ENCODE assay signal across 14 cellular contexts in the genomic region with DNA sequence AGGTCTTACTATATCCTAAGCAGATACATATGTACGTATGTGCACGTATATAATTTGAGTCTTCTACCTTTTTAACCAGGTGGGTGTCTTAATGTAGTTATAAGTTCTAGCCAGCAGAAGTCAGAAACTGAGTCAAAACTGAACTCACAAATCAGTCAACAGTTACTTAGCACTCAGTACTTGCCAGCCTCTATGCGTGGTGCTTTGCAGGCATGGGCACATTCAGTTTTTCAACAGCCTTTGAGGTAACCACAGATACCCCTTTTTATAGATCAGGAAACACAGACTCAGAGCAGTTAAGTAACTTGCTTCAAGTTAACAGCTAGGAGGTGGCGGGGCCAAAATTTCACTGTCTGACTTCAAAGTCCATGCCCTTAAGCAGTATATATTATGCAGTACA.
DNase-seq lines count a peak whose midpoint lies in the region; ATAC-seq and TF ChIP-seq lines count a peak whose summit lies in the region.
"Had no signal": no experiment of that assay in that cellular context is flagged by ENCODE, and none has a peak within 500 bp of the region (broad histone marks: within the 10 kb centered on the region; RNA-seq: fewer than 3 reads in every experiment).

No MANE protein-coding gene starts in this region.

- no peaks in the 10 kb centered on the region for H3K9me3 ChIP-seq in effector memory CD4-positive, alpha-beta T cell (ENCODE audit: control insufficient read depth, low read length)
- H3K9me3 ChIP-seq: A549, upper lobe of right lung had no signal

- peak; percentile 8 for DNase-seq in activated CD4-positive, alpha-beta T cell treated with anti-CD3 and anti-CD28 coated beads, Interleukin-2, amount 10 ng/mL, durations not matched to agents 7 days and 5 days
- DNase-seq in activated CD4-positive, alpha-beta T cell treated with anti-CD3 and anti-CD28 coated beads for 4 hours = no peak
- DNase-seq in effector memory CD4-positive, alpha-beta T cell = no peak
- no peak for DNase-seq in nephron progenitor cell
- DNase-seq in SIG-M5 treated with dmso at 0.1 percent for 504 hours (lab: John Stamatoyannopoulos, UW; ENCODE audit: unreplicated experiment) = no peak
- DNase-seq: effector CD4-positive, alpha-beta T cell; mesendoderm; NCI-H1930; NK-92 treated with Interleukin-12 subunit alpha and Interleukin-12 subunit beta, amount 100 ng/mL, for 24 hours; upper lobe of right lung had no signal

- H3K9me3 Mint-ChIP-seq in activated CD4-positive, alpha-beta T cell treated with anti-CD3 and anti-CD28 coated beads, Interleukin-2, amount 10 ng/mL, durations not matched to agents 7 days and 5 days = peaks cover 3% of the 10 kb centered on the region
- H3K9me3 Mint-ChIP-seq in activated T-helper 17 cell treated with anti-CD3 and anti-CD28 coated beads, Interleukin-2, amount 50 U/mL, for 72 hours = peaks cover 8% of the 10 kb centered on the region
- no peaks in the 10 kb centered on the region for H3K9me3 Mint-ChIP-seq in nephron progenitor cell

- no peak overlapping the region for H3K4me3 ChIP-seq in effector memory CD4-positive, alpha-beta T cell (ENCODE audit: insufficient read depth, low read depth, low read length, poor library complexity, severe bottlenecking)
- H3K4me3 ChIP-seq: A549, upper lobe of right lung had no signal

- CTCF ChIA-PET in activated CD4-positive, alpha-beta T cell treated with anti-CD3 and anti-CD28 coated beads, Interleukin-2, amount 10 ng/mL, durations not matched to agents 7 days and 5 days (lab: Charles Lee) = interaction anchor here (2.2 kb wide), 1 partner anchor 9 kb away, joined by 7 read pairs; no protein-coding TSS in a partner anchor

- no peak overlapping the region for H3K27ac ChIP-seq in effector memory CD4-positive, alpha-beta T cell (ENCODE audit: insufficient read depth, low read length, poor library complexity, severe bottlenecking)
- H3K27ac ChIP-seq: A549, upper lobe of right lung had no signal

- H3K4me1 ChIP-seq in effector memory CD4-positive, alpha-beta T cell (ENCODE audit: control insufficient read depth, insufficient read depth, low read length, poor library complexity, severe bottlenecking) = no peaks in the 10 kb centered on the region
- H3K4me1 ChIP-seq: A549, upper lobe of right lung had no signal

- no peaks in the 10 kb centered on the region for H3K27me3 Mint-ChIP-seq in activated CD4-positive, alpha-beta T cell treated with anti-CD3 and anti-CD28 coated beads, Interleukin-2, amount 10 ng/mL, durations not matched to agents 7 days and 5 days
- peaks cover 4% of the 10 kb centered on the region for H3K27me3 Mint-ChIP-seq in activated T-helper 17 cell treated with anti-CD3 and anti-CD28 coated beads, Interleukin-2, amount 50 U/mL, for 72 hours
- H3K27me3 Mint-ChIP-seq in nephron progenitor cell (ENCODE audit: low read depth, poor library complexity) = no peaks in the 10 kb centered on the region

- no peaks in the 10 kb centered on the region for H3K36me3 Mint-ChIP-seq in activated CD4-positive, alpha-beta T cell treated with anti-CD3 and anti-CD28 coated beads, Interleukin-2, amount 10 ng/mL, durations not matched to agents 7 days and 5 days (ENCODE audit: low read depth)
- H3K36me3 Mint-ChIP-seq in activated T-helper 17 cell treated with anti-CD3 and anti-CD28 coated beads, Interleukin-2, amount 50 U/mL, for 72 hours (ENCODE audit: low read depth) = no peaks in the 10 kb centered on the region
- no peaks in the 10 kb centered on the region for H3K36me3 Mint-ChIP-seq in nephron progenitor cell (ENCODE audit: low read depth)

- POLR2A ChIA-PET in activated CD4-positive, alpha-beta T cell treated with anti-CD3 and anti-CD28 coated beads, Interleukin-2, amount 10 ng/mL, durations not matched to agents 7 days and 5 days (lab: Charles Lee) = no interaction called here

- TF ChIP-seq CTCF in nephron progenitor cell (IDR thresholded peaks at IDR 0.05) = no peak

- peaks cover 30% of the 10 kb centered on the region for H3K4me1 Mint-ChIP-seq in activated CD4-positive, alpha-beta T cell treated with anti-CD3 and anti-CD28 coated beads, Interleukin-2, amount 10 ng/mL, durations not matched to agents 7 days and 5 days
- peaks cover 4% of the 10 kb centered on the region for H3K4me1 Mint-ChIP-seq in activated T-helper 17 cell treated with anti-CD3 and anti-CD28 coated beads, Interleukin-2, amount 50 U/mL, for 72 hours
- H3K4me1 Mint-ChIP-seq in nephron progenitor cell = peaks cover 5% of the 10 kb centered on the region

- ATAC-seq in GM19463 (IDR thresholded peaks at IDR 0.05; ENCODE audit: unreplicated experiment) (peak; percentile 85), HG02870 (IDR thresholded peaks at IDR 0.05; ENCODE audit: unreplicated experiment) (peak; percentile 43)
- ATAC-seq in activated T-helper 17 cell treated with anti-CD3 and anti-CD28 coated beads, Interleukin-2, amount 50 U/mL, for 72 hours (replicated peaks) = peak; percentile 59
- ATAC-seq: A549, upper lobe of right lung had no signal

- H3K27me3 ChIP-seq in effector memory CD4-positive, alpha-beta T cell (replicated peaks; ENCODE audit: control insufficient read depth, insufficient read depth, low read length, poor library complexity, severe bottlenecking) = no peaks in the 10 kb centered on the region
- H3K27me3 ChIP-seq: upper lobe of right lung had no signal

- no peaks in the 10 kb centered on the region for H3K36me3 ChIP-seq in effector memory CD4-positive, alpha-beta T cell (ENCODE audit: control insufficient read depth, insufficient read depth, low read length)
- H3K36me3 ChIP-seq: upper lobe of right lung had no signal

- H3K27ac Mint-ChIP-seq in activated CD4-positive, alpha-beta T cell treated with anti-CD3 and anti-CD28 coated beads, Interleukin-2, amount 10 ng/mL, durations not matched to agents 7 days and 5 days = no peak overlapping the region
- H3K27ac Mint-ChIP-seq in activated T-helper 17 cell treated with anti-CD3 and anti-CD28 coated beads, Interleukin-2, amount 50 U/mL, for 72 hours = no peak overlapping the region
- no peak overlapping the region for H3K27ac Mint-ChIP-seq in nephron progenitor cell

- no peak overlapping the region for H3K4me3 Mint-ChIP-seq in activated CD4-positive, alpha-beta T cell treated with anti-CD3 and anti-CD28 coated beads, Interleukin-2, amount 10 ng/mL, durations not matched to agents 7 days and 5 days
- H3K4me3 Mint-ChIP-seq in activated T-helper 17 cell treated with anti-CD3 and anti-CD28 coated beads, Interleukin-2, amount 50 U/mL, for 72 hours = no peak overlapping the region
- no peak overlapping the region for H3K4me3 Mint-ChIP-seq in nephron progenitor cell
